26 cellular contexts compared by ENCODE assay signal in genomic region chr3:160763073-160763472, GRCh38.
"Had no signal": no experiment of that assay in that cellular context is flagged by ENCODE, and none has a peak within 500 bp of the region (broad histone marks: within the 10 kb centered on the region; RNA-seq: fewer than 3 reads in every experiment).

No MANE protein-coding gene starts in this region.

- H3K27me3 ChIP-seq: pancreas, right lobe of liver, sigmoid colon, stomach, thyroid gland, tibial nerve, upper lobe of left lung, vagina had no signal

- H3K4me3 Mint-ChIP-seq: natural killer cell treated with Interleukin-12 subunit alpha and Interleukin-12 subunit beta and Interleukin-15 and Interleukin-18, amount 100 ng/mL, for 72 hours; nephron progenitor cell; neural crest cell; stimulated activated effector memory CD8-positive, alpha-beta T cell treated with anti-CD3 and anti-CD28 coated beads, Interleukin-12 subunit alpha, Interleukin-12 subunit beta, amount 100 ng/mL, for 72 hours; stimulated activated naive B cell treated with anti-CD40 and anti-IgM and Interleukin-4, amounts not matched to agents 10 μg/mL and 1 μg/mL and 100 μg/mL, for 72 hours; stimulated activated naive CD8-positive, alpha-beta T cell treated with anti-CD3 and anti-CD28 coated beads, Interleukin-15, Interleukin-2, amounts not matched to agents 100 ng/mL and 50 ng/mL, for 24 hours had no signal

- H3K9me3 Mint-ChIP-seq: natural killer cell treated with Interleukin-12 subunit alpha and Interleukin-12 subunit beta and Interleukin-15 and Interleukin-18, amount 100 ng/mL, for 72 hours; nephron progenitor cell; neural crest cell; stimulated activated effector memory CD8-positive, alpha-beta T cell treated with anti-CD3 and anti-CD28 coated beads, Interleukin-12 subunit alpha, Interleukin-12 subunit beta, amount 100 ng/mL, for 72 hours; stimulated activated naive B cell treated with anti-CD40 and anti-IgM and Interleukin-4, amounts not matched to agents 10 μg/mL and 1 μg/mL and 100 μg/mL, for 72 hours; stimulated activated naive CD8-positive, alpha-beta T cell treated with anti-CD3 and anti-CD28 coated beads, Interleukin-15, Interleukin-2, amounts not matched to agents 100 ng/mL and 50 ng/mL, for 24 hours had no signal

- H3K27ac ChIP-seq: neutrophil, pancreas, prostate gland, right lobe of liver, sigmoid colon, stomach, thoracic aorta, thyroid gland, tibial nerve, upper lobe of left lung, vagina had no signal

- DNase-seq: nephron progenitor cell; nucleus accumbens; pancreas; right cardiac atrium; right lobe of liver; sigmoid colon; small intestine; stimulated activated CD4-positive, alpha-beta T cell treated with anti-CD3 and anti-CD28 coated beads, Interleukin-15, amount 100 ng/mL, for 24 hours; stimulated activated CD4-positive, alpha-beta T cell treated with anti-CD3 and anti-CD28 coated beads, Interleukin-2, amount 100 ng/mL, for 24 hours; stimulated activated CD4-positive, alpha-beta T cell treated with anti-CD3 and anti-CD28 coated beads, Interleukin-2, amount 100 ng/mL, for 48 hours; stimulated activated CD4-positive, alpha-beta T cell treated with anti-CD3 and anti-CD28 coated beads, Interleukin-4, amount 100 ng/mL, for 24 hours; stimulated activated naive B cell treated with anti-CD40 and anti-IgM and Interleukin-4, amounts not matched to agents 10 μg/mL and 1 μg/mL and 100 μg/mL, for 72 hours; stimulated activated naive CD4-positive, alpha-beta T cell treated with Interleukin-2 at 50 U/mL for 16 hours; stomach; thyroid gland; trophoblast cell; upper lobe of left lung had no signal

- H3K36me3 Mint-ChIP-seq: stimulated activated effector memory CD8-positive, alpha-beta T cell treated with anti-CD3 and anti-CD28 coated beads, Interleukin-12 subunit alpha, Interleukin-12 subunit beta, amount 100 ng/mL, for 72 hours had no signal

- H3K36me3 ChIP-seq: neutrophil, pancreas, prostate gland, right lobe of liver, sigmoid colon, stomach, thoracic aorta, thyroid gland, tibial nerve, upper lobe of left lung, vagina had no signal

- ATAC-seq: natural killer cell treated with Interleukin-12 subunit alpha and Interleukin-12 subunit beta and Interleukin-15 and Interleukin-18, amount 100 ng/mL, for 72 hours; pancreas; right cardiac atrium; right lobe of liver; stimulated activated effector memory CD8-positive, alpha-beta T cell treated with anti-CD3 and anti-CD28 coated beads, Interleukin-12 subunit alpha, Interleukin-12 subunit beta, amount 100 ng/mL, for 72 hours; stimulated activated naive B cell treated with anti-CD40 and anti-IgM and Interleukin-4, amounts not matched to agents 10 μg/mL and 1 μg/mL and 100 μg/mL, for 72 hours had no signal

- H3K4me1 ChIP-seq: prostate gland had no signal

- H3K4me1 Mint-ChIP-seq: stimulated activated effector memory CD8-positive, alpha-beta T cell treated with anti-CD3 and anti-CD28 coated beads, Interleukin-12 subunit alpha, Interleukin-12 subunit beta, amount 100 ng/mL, for 72 hours had no signal

- H3K9me3 ChIP-seq: neutrophil, pancreas, prostate gland, right lobe of liver, sigmoid colon, stomach, thoracic aorta, thyroid gland, tibial nerve, upper lobe of left lung, vagina had no signal

- H3K27me3 Mint-ChIP-seq: natural killer cell treated with Interleukin-12 subunit alpha and Interleukin-12 subunit beta and Interleukin-15 and Interleukin-18, amount 100 ng/mL, for 72 hours had no signal

- H3K27ac Mint-ChIP-seq: natural killer cell treated with Interleukin-12 subunit alpha and Interleukin-12 subunit beta and Interleukin-15 and Interleukin-18, amount 100 ng/mL, for 72 hours; nephron progenitor cell; stimulated activated effector memory CD8-positive, alpha-beta T cell treated with anti-CD3 and anti-CD28 coated beads, Interleukin-12 subunit alpha, Interleukin-12 subunit beta, amount 100 ng/mL, for 72 hours; stimulated activated naive B cell treated with anti-CD40 and anti-IgM and Interleukin-4, amounts not matched to agents 10 μg/mL and 1 μg/mL and 100 μg/mL, for 72 hours; stimulated activated naive CD8-positive, alpha-beta T cell treated with anti-CD3 and anti-CD28 coated beads, Interleukin-15, Interleukin-2, amounts not matched to agents 100 ng/mL and 50 ng/mL, for 24 hours had no signal

- H3K4me3 ChIP-seq: pancreas, prostate gland, right lobe of liver, sigmoid colon, stomach, thoracic aorta, thyroid gland, tibial nerve, upper lobe of left lung, vagina had no signal
